ENCODE assay signal across 29 cellular contexts in the genomic region with DNA sequence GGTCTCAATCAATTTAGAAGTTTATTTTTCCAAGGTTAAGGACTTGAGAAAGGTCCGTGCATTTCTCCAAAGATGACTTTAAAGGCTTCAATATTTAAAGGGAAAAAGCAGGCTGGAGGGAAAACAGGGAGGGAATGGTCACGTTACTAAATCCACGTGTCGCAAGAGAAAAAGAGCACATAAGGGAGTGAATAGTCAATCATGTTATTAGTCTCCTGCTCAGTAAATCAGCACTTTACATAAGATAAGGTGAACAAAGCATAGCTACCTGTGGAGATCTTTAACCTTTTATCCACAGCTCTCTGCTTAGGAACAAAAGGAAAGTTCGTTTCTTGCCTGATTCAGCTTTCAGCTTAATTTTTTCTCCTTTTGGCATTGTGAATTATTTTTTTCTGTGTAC.
"Had no signal": no experiment of that assay in that cellular context is flagged by ENCODE, and none has a peak within 500 bp of the region (broad histone marks: within the 10 kb centered on the region; RNA-seq: fewer than 3 reads in every experiment).

No MANE protein-coding gene starts in this region.

- DNase-seq: activated CD4-positive, alpha-beta memory T cell treated with anti-CD3 and anti-CD28 coated beads, Interleukin-2, amount 10 ng/mL, durations not matched to agents 7 days and 5 days; activated CD4-positive, alpha-beta T cell treated with anti-CD3 and anti-CD28 coated beads for 1 hour; activated CD4-positive, alpha-beta T cell treated with anti-CD3 and anti-CD28 coated beads for 4 hours; activated CD4-positive, alpha-beta T cell treated with anti-CD3 and anti-CD28 coated beads, Interleukin-2, amount 10 ng/mL, durations not matched to agents 7 days and 5 days; activated CD4-positive, alpha-beta T cell treated with anti-CD3 and anti-CD28 coated beads, Interleukin-2, amount 50 U/mL, for 4 hours; activated CD4-positive, CD25-positive, alpha-beta regulatory T cell; activated CD8-positive, alpha-beta memory T cell treated with anti-CD3 and anti-CD28 coated beads, Interleukin-2, amount 50 U/mL, for 48 hours; activated gamma-delta T cell; activated naive CD4-positive, alpha-beta T cell; activated naive CD4-positive, alpha-beta T cell treated with anti-CD3 and anti-CD28 coated beads, Interleukin-2, amount 10 ng/mL, durations not matched to agents 7 days and 5 days; activated naive CD8-positive, alpha-beta T cell treated with anti-CD3 and anti-CD28 coated beads, Interleukin-2, amount 10 ng/mL, durations not matched to agents 7 days and 5 days; activated T-cell treated with anti-CD3 and anti-CD28 coated beads for 4 hours; activated T-cell treated with anti-CD3 and anti-CD28 coated beads, Interleukin-2, amount 50 U/mL, for 24 hours; activated T-cell treated with anti-CD3 and anti-CD28 coated beads, Interleukin-2, amount 50 U/mL, for 72 hours; central memory CD4-positive, alpha-beta T cell; cerebellar nuclear complex; dorsolateral prefrontal cortex; effector memory CD4-positive, alpha-beta T cell; erythroblast; foreskin keratinocyte; gastrocnemius medialis; glutamatergic neuron; heart left ventricle had no signal

- H3K4me1 ChIP-seq: ascending aorta, breast epithelium, esophagus muscularis mucosa, foreskin keratinocyte, gastrocnemius medialis, heart left ventricle had no signal

- H3K9me3 ChIP-seq: ascending aorta, breast epithelium, esophagus muscularis mucosa, gastrocnemius medialis, heart left ventricle had no signal

- H3K36me3 ChIP-seq: ascending aorta, breast epithelium, cardiac muscle cell, esophagus muscularis mucosa, gastrocnemius medialis, heart left ventricle had no signal

- H3K4me3 ChIP-seq: ascending aorta, breast epithelium, cardiac muscle cell, coronary artery, dorsolateral prefrontal cortex, esophagus muscularis mucosa, gastrocnemius medialis, heart left ventricle had no signal

- H3K27ac ChIP-seq: ascending aorta, breast epithelium, cardiac muscle cell, coronary artery, dorsolateral prefrontal cortex, esophagus muscularis mucosa, foreskin keratinocyte, gastrocnemius medialis, heart left ventricle had no signal

- ATAC-seq: activated naive CD4-positive, alpha-beta T cell treated with anti-CD3 and anti-CD28 coated beads, Interleukin-2, amount 50 U/mL, for 72 hours; activated T-cell treated with anti-CD3 and anti-CD28 coated beads, Interleukin-2, amount 50 U/mL, for 72 hours; foreskin keratinocyte; gastrocnemius medialis; heart left ventricle had no signal

- H3K27me3 ChIP-seq: ascending aorta, breast epithelium, cardiac muscle cell, dorsolateral prefrontal cortex, esophagus muscularis mucosa, foreskin keratinocyte, gastrocnemius medialis had no signal
